9 cellular contexts compared by ENCODE assay signal in the genomic region with DNA sequence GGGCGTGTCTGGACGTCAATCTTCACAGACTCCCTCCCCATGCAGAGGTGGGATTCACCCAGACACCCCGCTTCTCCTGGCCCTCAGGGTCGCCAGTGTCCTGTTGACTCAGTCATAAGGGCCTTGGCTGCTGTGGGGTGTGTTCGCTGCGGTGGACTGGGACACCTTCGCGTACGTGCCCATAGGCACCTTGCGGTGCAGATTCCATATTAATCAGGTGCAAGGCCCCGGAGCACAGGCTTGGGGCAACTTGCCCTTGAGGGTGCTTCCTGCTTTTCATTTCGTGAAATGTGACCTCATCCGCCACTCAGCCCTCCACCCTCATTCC. TPM values are rescaled to one million over a fixed set of nuclear protein-coding genes. Genes with fewer than 3 reads are reported as not detected.
DNase-seq lines count a peak whose midpoint lies in the region; ATAC-seq, FAIRE-seq and TF ChIP-seq lines count a peak whose summit lies in the region.
"Had no signal": no experiment of that assay in that cellular context is flagged by ENCODE, and none has a peak within 500 bp of the region (broad histone marks: within the 10 kb centered on the region; RNA-seq: fewer than 3 reads in every experiment).

No MANE protein-coding gene starts in this region.

- H3K9me2 ChIP-seq in MM.1S (replicated peaks; ENCODE audit: insufficient read depth, low read length) (no peaks in the 10 kb centered on the region), OCI-LY7 (ENCODE audit: insufficient read depth, low read length) (no peaks in the 10 kb centered on the region)

- intact Hi-C loops in OCI-LY7 (cut with micrococcal nuclease; ENCODE audit: unreplicated experiment) = no loop called here

- H3K4me1 Mint-ChIP-seq in activated naive CD8-positive, alpha-beta T cell treated with anti-CD3 and anti-CD28 coated beads, Interleukin-2, amount 50 U/mL, for 24 hours = peaks cover 8% of the 10 kb centered on the region

- FAIRE-seq in keratinocyte (lab: Jason Lieb, UNC) = no peak

- H3K27me3 Mint-ChIP-seq in activated naive CD8-positive, alpha-beta T cell treated with anti-CD3 and anti-CD28 coated beads, Interleukin-2, amount 50 U/mL, for 24 hours = peaks cover 44% of the 10 kb centered on the region

- H4K20me1 ChIP-seq in keratinocyte (ENCODE audit: control insufficient read depth, extremely low read depth, insufficient read depth, low read length) (no peaks in the 10 kb centered on the region), MM.1S (ENCODE audit: insufficient read depth, low read length) (no peaks in the 10 kb centered on the region), OCI-LY7 (ENCODE audit: insufficient read depth, low read length) (no peaks in the 10 kb centered on the region)

- no peaks in the 10 kb centered on the region for H3K36me3 ChIP-seq in keratinocyte (ENCODE audit: control insufficient read depth in 2 of 2, extremely low read depth in 1 of 2, insufficient read depth in 2 of 2, low read length in 2 of 2)
- no peaks in the 10 kb centered on the region for H3K36me3 ChIP-seq in skeletal muscle satellite cell (ENCODE audit: insufficient read depth, low read length)
- no peaks in the 10 kb centered on the region for H3K36me3 ChIP-seq in MM.1S (replicated peaks; ENCODE audit: insufficient read depth, low read length)
- no peaks in the 10 kb centered on the region for H3K36me3 ChIP-seq in OCI-LY7 (ENCODE audit: insufficient read depth, low read length)

- H3K27ac Mint-ChIP-seq in activated naive CD8-positive, alpha-beta T cell treated with anti-CD3 and anti-CD28 coated beads, Interleukin-2, amount 50 U/mL, for 24 hours = no peak overlapping the region

- TF ChIP-seq CTCF in keratinocyte (optimal IDR thresholded peaks at IDR 0.05 in 1 of 3, IDR thresholded peaks at IDR 0.05 in 1 of 3, conservative IDR thresholded peaks at IDR 0.05 in 1 of 3; ENCODE audit: extremely low read depth in 1 of 3, insufficient read depth in 2 of 3, low read length in 3 of 3) (no peak), MM.1S (IDR thresholded peaks at IDR 0.05; ENCODE audit: low read length) (no peak), OCI-LY7 (conservative IDR thresholded peaks at IDR 0.05; ENCODE audit: low read length) (no peak)

- H3K4me2 ChIP-seq in keratinocyte (ENCODE audit: control insufficient read depth, extremely low read depth, insufficient read depth, low read depth, low read length) = peak overlapping the region; percentile 67
- peak overlapping the region; percentile 97 for H3K4me2 ChIP-seq in skeletal muscle satellite cell (ENCODE audit: low read length)
- no peak overlapping the region; the same call in 1 of the 2 replicates for H3K4me2 ChIP-seq in MM.1S (ENCODE audit: low read depth, low read length)
- no peak overlapping the region for H3K4me2 ChIP-seq in OCI-LY7 (ENCODE audit: low read length)

- H3F3A ChIP-seq in MM.1S (ENCODE audit: insufficient read depth, low read length) = no peaks in the 10 kb centered on the region

- peak overlapping the region; percentile 5 for H2AFZ ChIP-seq in keratinocyte (ENCODE audit: control insufficient read depth, low read length)
- H2AFZ ChIP-seq in MM.1S (ENCODE audit: low read length) = no peak overlapping the region
- no peak overlapping the region for H2AFZ ChIP-seq in OCI-LY7 (ENCODE audit: low read length)

- no peaks in the 10 kb centered on the region for H3K9me3 Mint-ChIP-seq in activated naive CD8-positive, alpha-beta T cell treated with anti-CD3 and anti-CD28 coated beads, Interleukin-2, amount 50 U/mL, for 24 hours

- H3K9me3 ChIP-seq in keratinocyte (ENCODE audit: control insufficient read depth, low read depth, low read length) = no peaks in the 10 kb centered on the region
- no peaks in the 10 kb centered on the region for H3K9me3 ChIP-seq in skeletal muscle satellite cell (replicated peaks; ENCODE audit: low read length)
- no peaks in the 10 kb centered on the region for H3K9me3 ChIP-seq in MM.1S (replicated peaks; ENCODE audit: insufficient read depth, low read length)
- H3K9me3 ChIP-seq in OCI-LY7 (ENCODE audit: low read length) = no peaks in the 10 kb centered on the region

- no TSS peak for BruUV-seq in OCI-LY7 (replicated peaks; lab: Mats Ljungman, UMichigan)

- no peak for DNase-seq in activated naive CD8-positive, alpha-beta T cell treated with anti-CD3 and anti-CD28 coated beads, Interleukin-2, amount 50 U/mL, for 24 hours
- DNase-seq in keratinocyte (ENCODE audit: low read depth, low spot score) = no peak
- DNase-seq in MM.1S = no peak
- DNase-seq in NCI-H2196 (lab: John Stamatoyannopoulos, UW; ENCODE audit: unreplicated experiment) = no peak
- no peak for DNase-seq in OCI-LY7 (ENCODE audit: low spot score)
- DNase-seq: GF-D8 had no signal

- dilution Hi-C loops in keratinocyte (cut with MboI; ENCODE audit: extremely low pct_ligation_motif_present, low sequenced_read_pairs) = no loop called here

- peak overlapping the region; percentile 59 for H3K4me3 Mint-ChIP-seq in activated naive CD8-positive, alpha-beta T cell treated with anti-CD3 and anti-CD28 coated beads, Interleukin-2, amount 50 U/mL, for 24 hours

- no peaks in the 10 kb centered on the region for H3K9me1 ChIP-seq in keratinocyte (ENCODE audit: control insufficient read depth, extremely low read depth, insufficient read depth, low read length)

- H3K79me2 ChIP-seq in keratinocyte (ENCODE audit: control insufficient read depth, insufficient read depth, low read length) (no peaks in the 10 kb centered on the region), MM.1S (ENCODE audit: low read length) (no peaks in the 10 kb centered on the region), OCI-LY7 (ENCODE audit: insufficient read depth, low read depth, low read length) (no peaks in the 10 kb centered on the region)

- ATAC-seq in HG03039 (IDR thresholded peaks at IDR 0.05; ENCODE audit: unreplicated experiment) = peak; percentile 22
- no peak for ATAC-seq in activated naive CD8-positive, alpha-beta T cell treated with anti-CD3 and anti-CD28 coated beads, Interleukin-2, amount 50 U/mL, for 24 hours
- ATAC-seq: activated CD4-positive, CD25-positive, alpha-beta regulatory T cell treated with anti-CD3 and anti-CD28 coated beads, Interleukin-2, amount 50 U/mL, for 24 hours had no signal

- no peaks in the 10 kb centered on the region for H3K36me3 Mint-ChIP-seq in activated naive CD8-positive, alpha-beta T cell treated with anti-CD3 and anti-CD28 coated beads, Interleukin-2, amount 50 U/mL, for 24 hours (ENCODE audit: low read depth)

- H3K27me3 ChIP-seq in keratinocyte (ENCODE audit: control insufficient read depth, extremely low read depth, insufficient read depth, low read length) (peaks cover 29% of the 10 kb centered on the region), skeletal muscle satellite cell (ENCODE audit: control insufficient read depth, insufficient read depth, low read length) (peaks cover 41% of the 10 kb centered on the region), MM.1S (replicated peaks; ENCODE audit: insufficient read depth, low read length) (no peaks in the 10 kb centered on the region)

- H3K4me1 ChIP-seq in keratinocyte (ENCODE audit: control insufficient read depth, extremely low read depth, insufficient read depth, low read length) (peaks cover 3% of the 10 kb centered on the region), skeletal muscle satellite cell (ENCODE audit: control insufficient read depth, insufficient read depth, low read length) (peaks cover 12% of the 10 kb centered on the region), MM.1S (ENCODE audit: low read length) (no peaks in the 10 kb centered on the region), OCI-LY7 (ENCODE audit: insufficient read depth, low read length, poor library complexity, severe bottlenecking) (no peaks in the 10 kb centered on the region)

- CTCF ChIA-PET in OCI-LY7 (lab: Charles Lee; ENCODE audit: unreplicated experiment) = no interaction called here

- H3K9ac ChIP-seq in keratinocyte (ENCODE audit: control insufficient read depth, extremely low read depth, insufficient read depth, low read length) (no peak overlapping the region), skeletal muscle satellite cell (ENCODE audit: low read depth, low read length) (no peak overlapping the region), MM.1S (ENCODE audit: low read length) (no peak overlapping the region)

- H3K4me3 ChIP-seq in keratinocyte (ENCODE audit: control insufficient read depth in 2 of 3, extremely low read depth in 1 of 3, insufficient read depth in 2 of 3, low read depth in 1 of 3, low read length in 3 of 3) (no peak overlapping the region), skeletal muscle satellite cell (ENCODE audit: low read length) (peak overlapping the region; percentile 69), MM.1S (ENCODE audit: low read length) (no peak overlapping the region), OCI-LY7 (ENCODE audit: low read depth, low read length, poor library complexity, severe bottlenecking) (no peak overlapping the region)

- no peak overlapping the region for H3K27ac ChIP-seq in keratinocyte (ENCODE audit: control insufficient read depth, insufficient read depth, low read length)
- H3K27ac ChIP-seq in MM.1S (ENCODE audit: low read length) = no peak overlapping the region
- H3K27ac ChIP-seq in OCI-LY7 (ENCODE audit: low read depth, low read length, poor library complexity, severe bottlenecking) = no peak overlapping the region

- POLR2A ChIA-PET in OCI-LY7 (lab: Charles Lee) = no interaction called here

RNA-seq across cellular contexts. Expression of a gene that starts 0.4 kb away (rescaled TPM):
- polyA plus RNA-seq in keratinocyte = 0.02 to 0.08 TPM (median 0.03 TPM) in 3 replicates
- polyA plus RNA-seq in keratinocyte (2011; ENCODE audit: low read depth) = not detected
- polyA plus RNA-seq in keratinocyte (2011; cell fraction: cytosol; rRNA removed) = 0.04 TPM in 1 of 2 replicates, not detected in the other
- 0.09 TPM in 1 of 2 replicates, not detected in the other for polyA plus RNA-seq in keratinocyte (2011; cell fraction: nucleus; rRNA removed)
- polyA plus RNA-seq in keratinocyte (2012; ENCODE audit: low replicate concordance) = not detected in 2 replicates
- polyA minus RNA-seq in keratinocyte = not detected in 3 replicates
- not detected for polyA minus RNA-seq in keratinocyte (2011; cell fraction: cytosol; rRNA and poly(A)+ RNA removed)
- not detected in 2 replicates for polyA minus RNA-seq in keratinocyte (2011; cell fraction: nucleus; rRNA and poly(A)+ RNA removed)
- not detected in 2 replicates for total RNA-seq in skeletal muscle satellite cell (2012; rRNA removed)
- not detected in 2 replicates for total RNA-seq in OCI-LY7 (2014; rRNA removed; shearing (Covaris generic))
- total RNA-seq in OCI-LY7 (2022) = not detected in 2 replicates

Comparison
In these comparisons a context has a peak if more than half of its experiments do, and no peak if none do; other contexts are left out.
1. H3K4me2 ChIP-seq: peak in keratinocyte (single experiment) and skeletal muscle satellite cell (single experiment); none in MM.1S (single experiment) and OCI-LY7 (single experiment).